Comparison of ENCODE assay signal across 17 cellular contexts in the genomic region with DNA sequence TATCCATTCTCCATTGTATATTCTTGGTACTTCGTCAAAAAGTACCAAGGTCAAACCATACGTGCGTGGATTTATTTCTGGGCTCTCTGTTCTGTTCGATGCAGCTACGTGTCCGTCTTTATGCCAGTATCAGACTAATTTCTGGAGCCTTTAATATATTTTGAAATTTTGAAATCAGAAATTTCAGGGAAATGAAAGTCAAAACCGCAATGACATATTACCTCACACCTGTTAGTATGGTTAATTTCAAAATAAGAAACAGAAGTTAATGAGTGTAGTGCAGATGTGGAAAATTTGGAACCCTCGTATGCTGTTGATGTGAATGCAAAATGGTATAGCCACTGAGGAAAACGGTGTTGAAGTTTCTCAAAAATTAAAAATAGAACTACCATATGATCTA.
"Had no signal": no experiment of that assay in that cellular context is flagged by ENCODE, and none has a peak within 500 bp of the region (broad histone marks: within the 10 kb centered on the region; RNA-seq: fewer than 3 reads in every experiment).

No MANE protein-coding gene starts in this region.

- H3K27me3 ChIP-seq: body of pancreas, esophagus muscularis mucosa, stomach, vagina had no signal

- FAIRE-seq: endothelial cell of umbilical vein had no signal

- DNase-seq: activated CD4-positive, alpha-beta T cell treated with anti-CD3 and anti-CD28 coated beads, Interleukin-2, amount 10 ng/mL, durations not matched to agents 24 days and 14 days; activated CD4-positive, CD25-positive, alpha-beta regulatory T cell; activated CD8-positive, alpha-beta T cell treated with anti-CD3 and anti-CD28 coated beads, Interleukin-2, amount 10 ng/mL, durations not matched to agents 7 days and 5 days; activated naive CD4-positive, alpha-beta T cell treated with anti-CD3 and anti-CD28 coated beads for 36 hours; activated T-cell treated with anti-CD3 and anti-CD28 coated beads, Interleukin-2, amount 50 U/mL, for 24 hours; body of pancreas; dermis blood vessel endothelial cell; effector memory CD4-positive, alpha-beta T cell; left ventricle myocardium superior; right cardiac atrium; stomach; trophoblast cell had no signal

- H3K9me3 ChIP-seq: body of pancreas, esophagus muscularis mucosa, prostate gland, stomach, vagina had no signal

- H3K27ac ChIP-seq: body of pancreas, esophagus muscularis mucosa, prostate gland, skin epidermis, stomach, vagina had no signal

- H3K4me3 ChIP-seq: body of pancreas, esophagus muscularis mucosa, prostate gland, skin epidermis, stomach, vagina had no signal

- ATAC-seq: activated CD8-positive, alpha-beta T cell treated with anti-CD3 and anti-CD28 coated beads, Interleukin-2, amount 10 ng/mL, durations not matched to agents 7 days and 5 days; body of pancreas; left ventricle myocardium superior; right cardiac atrium had no signal

- H3K4me1 ChIP-seq: body of pancreas, prostate gland had no signal

- H3K36me3 ChIP-seq: esophagus muscularis mucosa, prostate gland, stomach, vagina had no signal
